Comparison of ENCODE assay signal across 29 cellular contexts in genomic region chr11:75606099-75606498, GRCh38.
"Had no signal": no experiment of that assay in that cellular context is flagged by ENCODE, and none has a peak within 500 bp of the region (broad histone marks: within the 10 kb centered on the region; RNA-seq: fewer than 3 reads in every experiment).

No MANE protein-coding gene starts in this region.

- H3K4me3 ChIP-seq: left lung, lower lobe of right lung, skin epidermis, stomach, testis, thyroid gland, transverse colon, upper lobe of left lung, vagina had no signal

- H3K27ac Mint-ChIP-seq: naive thymus-derived CD8-positive, alpha-beta T cell; nephron; progenitor cell of endocrine pancreas; stimulated activated naive B cell treated with anti-CD40 and anti-IgM and Interleukin-4, amounts not matched to agents 10 μg/mL and 1 μg/mL and 100 μg/mL, for 72 hours had no signal

- H3K4me3 Mint-ChIP-seq: naive thymus-derived CD8-positive, alpha-beta T cell; nephron; neural crest cell; stimulated activated naive B cell treated with anti-CD40 and anti-IgM and Interleukin-4, amounts not matched to agents 10 μg/mL and 1 μg/mL and 100 μg/mL, for 72 hours had no signal

- H3K36me3 Mint-ChIP-seq: naive thymus-derived CD8-positive, alpha-beta T cell; stimulated activated naive B cell treated with anti-CD40 and anti-IgM and Interleukin-4, amounts not matched to agents 10 μg/mL and 1 μg/mL and 100 μg/mL, for 72 hours had no signal

- H3K4me1 Mint-ChIP-seq: stimulated activated naive B cell treated with anti-CD40 and anti-IgM and Interleukin-4, amounts not matched to agents 10 μg/mL and 1 μg/mL and 100 μg/mL, for 72 hours had no signal

- H3K9me3 ChIP-seq: left lung, lower lobe of right lung, neutrophil, stomach, testis, thyroid gland, transverse colon, upper lobe of left lung, vagina had no signal

- H3K4me1 ChIP-seq: testis, transverse colon, vagina had no signal

- ATAC-seq: left colon; left lung; lower lobe of right lung; naive thymus-derived CD8-positive, alpha-beta T cell; right cardiac atrium; sciatic nerve; stimulated activated naive B cell treated with anti-CD40 and anti-IgM and Interleukin-4, amounts not matched to agents 10 μg/mL and 1 μg/mL and 100 μg/mL, for 72 hours; stimulated activated naive CD8-positive, alpha-beta T cell treated with anti-CD3 and anti-CD28 coated beads, Interleukin-15, Interleukin-2, amounts not matched to agents 100 U/mL and 50 U/mL, for 24 hours had no signal

- H3K36me3 ChIP-seq: left lung, lower lobe of right lung, neutrophil, thyroid gland, transverse colon, upper lobe of left lung, vagina had no signal

- H3K9me3 Mint-ChIP-seq: naive thymus-derived CD8-positive, alpha-beta T cell; nephron; neural crest cell; stimulated activated naive B cell treated with anti-CD40 and anti-IgM and Interleukin-4, amounts not matched to agents 10 μg/mL and 1 μg/mL and 100 μg/mL, for 72 hours had no signal

- DNase-seq: hippocampal formation; kidney; left colon; left lung; lower lobe of right lung; mammary epithelial cell; mesenchymal stem cell; naive thymus-derived CD8-positive, alpha-beta T cell; occipital lobe; retina; right cardiac atrium; stimulated activated CD4-positive, alpha-beta T cell treated with anti-CD3 and anti-CD28 coated beads, Interleukin-12 subunit alpha, Interleukin-12 subunit beta, amount 100 ng/mL, for 4 hours; stimulated activated CD4-positive, alpha-beta T cell treated with anti-CD3 and anti-CD28 coated beads, Interleukin-15, amount 100 ng/mL, for 24 hours; stimulated activated CD4-positive, alpha-beta T cell treated with anti-CD3 and anti-CD28 coated beads, Interleukin-2, amount 100 ng/mL, for 24 hours; stimulated activated CD4-positive, alpha-beta T cell treated with anti-CD3 and anti-CD28 coated beads, Interleukin-4, amount 100 ng/mL, for 1 hour; stimulated activated naive B cell treated with anti-CD40 and anti-IgM and Interleukin-4, amounts not matched to agents 10 μg/mL and 1 μg/mL and 100 μg/mL, for 72 hours; stimulated activated naive CD8-positive, alpha-beta T cell treated with anti-CD3 and anti-CD28 coated beads, Interleukin-15, Interleukin-2, amounts not matched to agents 100 U/mL and 50 U/mL, for 24 hours; stomach; testis; thyroid gland; transverse colon; upper lobe of left lung had no signal

- H3K27ac ChIP-seq: left lung, lower lobe of right lung, neutrophil, skin epidermis, stomach, testis, thyroid gland, transverse colon, upper lobe of left lung, vagina had no signal

- H3K27me3 ChIP-seq: left lung, stomach, testis, thyroid gland, transverse colon, upper lobe of left lung, vagina had no signal
